Comparison of ENCODE assay signal across 8 cellular contexts in the genomic region with DNA sequence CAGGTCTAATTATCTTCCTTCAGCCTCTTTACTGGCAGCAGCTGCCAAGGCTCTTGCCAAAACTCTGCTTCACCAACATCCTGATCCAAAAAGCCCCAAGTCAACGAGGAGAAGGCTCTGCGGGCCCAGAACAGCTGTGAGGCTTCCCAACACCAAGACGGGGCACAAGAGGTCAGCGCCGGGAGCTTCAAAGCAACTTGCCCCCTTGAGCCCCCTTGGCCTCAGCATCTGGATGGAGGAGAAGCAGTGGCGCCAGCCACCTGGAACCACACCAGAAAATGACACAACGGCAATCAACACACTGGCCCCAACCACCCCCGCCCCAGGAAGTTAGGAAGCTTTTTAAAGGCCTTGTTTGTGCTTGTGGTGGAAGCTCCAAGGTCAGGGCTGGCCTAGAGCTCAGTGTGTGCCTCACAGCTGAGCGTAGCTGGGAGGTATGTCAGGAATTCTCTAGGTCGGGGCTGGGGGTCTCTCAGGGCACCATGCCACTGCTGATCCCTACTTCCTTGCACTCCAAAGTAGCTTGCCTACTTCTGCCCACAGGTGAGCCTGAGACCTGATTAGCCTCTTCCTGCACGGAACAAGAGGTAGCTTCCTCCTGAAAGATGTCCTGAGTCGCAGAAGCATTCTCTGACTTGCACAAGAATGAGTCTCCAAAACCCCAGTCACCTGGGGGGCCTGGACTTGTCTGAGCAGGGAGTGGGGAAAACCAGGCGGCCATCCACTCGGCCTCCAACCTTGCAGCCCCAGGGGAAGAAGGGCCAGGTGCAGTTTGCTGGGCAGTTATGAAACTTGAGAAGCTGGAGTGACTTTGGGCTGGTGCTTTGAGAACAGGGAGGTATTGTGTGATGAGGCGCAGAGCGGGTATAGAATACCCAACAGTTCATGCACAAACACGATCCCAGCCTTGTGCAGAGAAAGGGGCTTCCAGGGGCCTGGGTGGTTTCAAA. TPM values are rescaled to one million over a fixed set of nuclear protein-coding genes. Genes with fewer than 3 reads are reported as not detected.
DNase-seq lines count a peak whose midpoint lies in the region; ATAC-seq and TF ChIP-seq lines count a peak whose summit lies in the region.

No MANE protein-coding gene starts in this region.

- peak overlapping the region; percentile 79 for H3K27ac Mint-ChIP-seq in progenitor cell of endocrine pancreas

- H3K9me3 Mint-ChIP-seq in progenitor cell of endocrine pancreas (ENCODE audit: low read depth), result no peaks in the 10 kb centered on the region

- H3K27me3 Mint-ChIP-seq in progenitor cell of endocrine pancreas, result no peaks in the 10 kb centered on the region

- no peaks in the 10 kb centered on the region for H3K36me3 Mint-ChIP-seq in progenitor cell of endocrine pancreas (ENCODE audit: insufficient read depth)

- peaks cover 31% of the 10 kb centered on the region for H3K4me1 Mint-ChIP-seq in progenitor cell of endocrine pancreas (ENCODE audit: low read depth)

- ATAC-seq in GM19023 (IDR thresholded peaks at IDR 0.05; ENCODE audit: unreplicated experiment), result no peak
- no peak for ATAC-seq in HG03469 (IDR thresholded peaks at IDR 0.05; ENCODE audit: unreplicated experiment)

- TF ChIP-seq CTCF in progenitor cell of endocrine pancreas (IDR thresholded peaks at IDR 0.05; ENCODE audit: unreplicated experiment), result no peak

- DNase-seq in GM03348 (ENCODE audit: low spot score) (peak; percentile 70), NCI-H526 treated with DMSO at 0.1 percent for 48 hours (lab: John Stamatoyannopoulos, UW) (peak; percentile 81), fibroblast of the conjunctiva (ENCODE audit: low read depth) (peak; percentile 75), progenitor cell of endocrine pancreas (ENCODE audit: low spot score, unreplicated experiment) (no peak), OCI-M2 (lab: John Stamatoyannopoulos, UW; ENCODE audit: unreplicated experiment) (no peak)
- DNase-seq in stimulated activated CD4-positive, alpha-beta T cell treated with anti-CD3 and anti-CD28 coated beads, Interleukin-15, amount 100 ng/mL, for 24 hours, result no peak

- no peak overlapping the region for H3K4me3 Mint-ChIP-seq in progenitor cell of endocrine pancreas (ENCODE audit: low read depth)

RNA-seq across cellular contexts. Expression of a gene that starts 9.8 kb away (rescaled TPM):
- total RNA-seq in progenitor cell of endocrine pancreas, result 406 and 423 TPM in 2 replicates

RNA-seq across cellular contexts. Expression of a gene that starts 42.1 kb away (rescaled TPM):
- 41.2 and 41.5 TPM in 2 replicates for total RNA-seq in progenitor cell of endocrine pancreas

Comparison
In these comparisons a context has a peak if more than half of its experiments do, and no peak if none do; other contexts are left out.
1. DNase-seq: peak in GM03348 (single experiment), NCI-H526 treated with DMSO at 0.1 percent for 48 hours (single experiment) and fibroblast of the conjunctiva (single experiment); none in progenitor cell of endocrine pancreas (single experiment), OCI-M2 (single experiment) and stimulated activated CD4-positive, alpha-beta T cell treated with anti-CD3 and anti-CD28 coated beads, Interleukin-15, amount 100 ng/mL, for 24 hours (single experiment).